1 cellular context compared by ENCODE assay signal in genomic region chr1:43452789-43453441, GRCh38.
TF ChIP-seq lines count a peak whose summit lies in the region.

No MANE protein-coding gene starts in this region.

TF ChIP-seq in HEK293, 187 proteins besides CTCF, POLR2A, EP300 and RAD21 (continued from another document):
- TF ChIP-seq ZNF660 (tag by site-specific recombination; IDR thresholded peaks at IDR 0.05) (no peak), ZNF600 (tag by site-specific recombination; IDR thresholded peaks at IDR 0.05) (peak; percentile 85), SP7 (tag by site-specific recombination; IDR thresholded peaks at IDR 0.05) (0 out of 2 replicates have a peak, but pooled peaks have one; percentile 35), ZNF518A (tag by site-specific recombination; conservative IDR thresholded peaks at IDR 0.05; ENCODE audit: low read depth) (no peak), ATF2 (tag by site-specific recombination; IDR thresholded peaks at IDR 0.05; ENCODE audit: low read depth) (no peak), GLIS1 (tag by site-specific recombination; IDR thresholded peaks at IDR 0.05) (peak; percentile 71), IKZF3 (tag by site-specific recombination; IDR thresholded peaks at IDR 0.05) (peak; percentile 61; the same call in 1 of the 2 replicates), KLF1 (tag by site-specific recombination; IDR thresholded peaks at IDR 0.05) (peak; percentile 11; the same call in 1 of the 2 replicates), ZNF335 (tag by site-specific recombination; conservative IDR thresholded peaks at IDR 0.05) (peak; percentile 24; the same call in 1 of the 2 replicates), ZNF26 (tag by site-specific recombination; IDR thresholded peaks at IDR 0.05) (no peak), PRDM10 (tag by site-specific recombination; IDR thresholded peaks at IDR 0.05) (0 out of 2 replicates have a peak, but pooled peaks have one; percentile 11), ZIC2 (tag by site-specific recombination; IDR thresholded peaks at IDR 0.05) (peak; percentile 95)
